25 cellular contexts compared by ENCODE assay signal in genomic region chr3:164687211-164687610, GRCh38.
"Had no signal": no experiment of that assay in that cellular context is flagged by ENCODE, and none has a peak within 500 bp of the region (broad histone marks: within the 10 kb centered on the region; RNA-seq: fewer than 3 reads in every experiment).

No MANE protein-coding gene starts in this region.

- H3K27me3 ChIP-seq: esophagus squamous epithelium, hepatocyte, sigmoid colon, stomach, testis had no signal

- H3K36me3 Mint-ChIP-seq: activated CD8-positive, alpha-beta memory T cell treated with anti-CD3 and anti-CD28 coated beads, Interleukin-2, amount 10 ng/mL, durations not matched to agents 7 days and 5 days; activated naive CD4-positive, alpha-beta T cell treated with anti-CD3 and anti-CD28 coated beads, Interleukin-2, amount 50 U/mL, for 24 hours; immature natural killer cell; stimulated activated memory B cell treated with anti-CD40 and anti-IgM and Interleukin-4, amounts not matched to agents 10 μg/mL and 1 μg/mL and 100 μg/mL, for 72 hours had no signal

- H3K27me3 Mint-ChIP-seq: activated CD4-positive, alpha-beta memory T cell treated with anti-CD3 and anti-CD28 coated beads, Interleukin-2, amount 10 ng/mL, durations not matched to agents 7 days and 5 days; activated CD4-positive, alpha-beta T cell treated with anti-CD3 and anti-CD28 coated beads, Interleukin-2, amount 10 ng/mL, durations not matched to agents 24 days and 14 days; activated CD8-positive, alpha-beta memory T cell treated with anti-CD3 and anti-CD28 coated beads, Interleukin-2, amount 10 ng/mL, durations not matched to agents 7 days and 5 days; activated naive CD4-positive, alpha-beta T cell treated with anti-CD3 and anti-CD28 coated beads, Interleukin-2, amount 50 U/mL, for 24 hours; central memory CD8-positive, alpha-beta T cell; stimulated activated memory B cell treated with anti-CD40 and anti-IgM and Interleukin-4, amounts not matched to agents 10 μg/mL and 1 μg/mL and 100 μg/mL, for 72 hours had no signal

- H3K4me3 Mint-ChIP-seq: activated CD4-positive, alpha-beta memory T cell treated with anti-CD3 and anti-CD28 coated beads, Interleukin-2, amount 10 ng/mL, durations not matched to agents 7 days and 5 days; activated CD4-positive, alpha-beta T cell treated with anti-CD3 and anti-CD28 coated beads, Interleukin-2, amount 10 ng/mL, durations not matched to agents 24 days and 14 days; activated CD8-positive, alpha-beta memory T cell treated with anti-CD3 and anti-CD28 coated beads, Interleukin-2, amount 10 ng/mL, durations not matched to agents 7 days and 5 days; activated naive CD4-positive, alpha-beta T cell treated with anti-CD3 and anti-CD28 coated beads, Interleukin-2, amount 50 U/mL, for 24 hours; central memory CD8-positive, alpha-beta T cell; endodermal cell; immature natural killer cell; nephron progenitor cell; stimulated activated memory B cell treated with anti-CD40 and anti-IgM and Interleukin-4, amounts not matched to agents 10 μg/mL and 1 μg/mL and 100 μg/mL, for 72 hours had no signal

- H3K4me1 Mint-ChIP-seq: activated CD4-positive, alpha-beta memory T cell treated with anti-CD3 and anti-CD28 coated beads, Interleukin-2, amount 10 ng/mL, durations not matched to agents 7 days and 5 days; activated CD4-positive, alpha-beta T cell treated with anti-CD3 and anti-CD28 coated beads, Interleukin-2, amount 10 ng/mL, durations not matched to agents 24 days and 14 days; activated CD8-positive, alpha-beta memory T cell treated with anti-CD3 and anti-CD28 coated beads, Interleukin-2, amount 10 ng/mL, durations not matched to agents 7 days and 5 days; activated naive CD4-positive, alpha-beta T cell treated with anti-CD3 and anti-CD28 coated beads, Interleukin-2, amount 50 U/mL, for 24 hours; central memory CD8-positive, alpha-beta T cell; endodermal cell; immature natural killer cell; nephron progenitor cell; stimulated activated memory B cell treated with anti-CD40 and anti-IgM and Interleukin-4, amounts not matched to agents 10 μg/mL and 1 μg/mL and 100 μg/mL, for 72 hours had no signal

- DNase-seq: activated CD4-positive, alpha-beta memory T cell treated with anti-CD3 and anti-CD28 coated beads, Interleukin-2, amount 10 ng/mL, durations not matched to agents 7 days and 5 days; activated CD4-positive, alpha-beta T cell treated with anti-CD3 and anti-CD28 coated beads, Interleukin-2, amount 10 ng/mL, durations not matched to agents 24 days and 14 days; activated CD8-positive, alpha-beta memory T cell treated with anti-CD3 and anti-CD28 coated beads, Interleukin-2, amount 10 ng/mL, durations not matched to agents 7 days and 5 days; activated gamma-delta T cell; activated T-cell treated with anti-CD3 and anti-CD28 coated beads for 4 hours; endodermal cell; esophagus squamous epithelium; immature natural killer cell; kidney glomerular epithelial cell; left ventricle myocardium inferior; mammary epithelial cell; nephron progenitor cell; posterior cingulate gyrus; sigmoid colon; stimulated activated CD4-positive, alpha-beta T cell treated with anti-CD3 and anti-CD28 coated beads, Interleukin-15, amount 100 ng/mL, for 24 hours; stomach; T-helper 2 cell; testis; trophoblast cell had no signal

- ATAC-seq: activated CD4-positive, CD25-positive, alpha-beta regulatory T cell treated with anti-CD3 and anti-CD28 coated beads, Interleukin-2, amount 50 U/mL, for 24 hours; activated CD8-positive, alpha-beta memory T cell treated with anti-CD3 and anti-CD28 coated beads, Interleukin-2, amount 10 ng/mL, durations not matched to agents 7 days and 5 days; stimulated activated memory B cell treated with anti-CD40 and anti-IgM and Interleukin-4, amounts not matched to agents 10 μg/mL and 1 μg/mL and 100 μg/mL, for 72 hours had no signal

- H3K9me3 Mint-ChIP-seq: activated CD4-positive, alpha-beta T cell treated with anti-CD3 and anti-CD28 coated beads, Interleukin-2, amount 10 ng/mL, durations not matched to agents 24 days and 14 days; activated naive CD4-positive, alpha-beta T cell treated with anti-CD3 and anti-CD28 coated beads, Interleukin-2, amount 50 U/mL, for 24 hours; endodermal cell; nephron progenitor cell; stimulated activated memory B cell treated with anti-CD40 and anti-IgM and Interleukin-4, amounts not matched to agents 10 μg/mL and 1 μg/mL and 100 μg/mL, for 72 hours had no signal

- H3K27ac ChIP-seq: coronary artery, esophagus squamous epithelium, hepatocyte, left ventricle myocardium inferior, sigmoid colon, stomach, testis had no signal

- H3K27ac Mint-ChIP-seq: activated CD4-positive, alpha-beta memory T cell treated with anti-CD3 and anti-CD28 coated beads, Interleukin-2, amount 10 ng/mL, durations not matched to agents 7 days and 5 days; activated CD4-positive, alpha-beta T cell treated with anti-CD3 and anti-CD28 coated beads, Interleukin-2, amount 10 ng/mL, durations not matched to agents 24 days and 14 days; activated CD8-positive, alpha-beta memory T cell treated with anti-CD3 and anti-CD28 coated beads, Interleukin-2, amount 10 ng/mL, durations not matched to agents 7 days and 5 days; activated naive CD4-positive, alpha-beta T cell treated with anti-CD3 and anti-CD28 coated beads, Interleukin-2, amount 50 U/mL, for 24 hours; endodermal cell; immature natural killer cell; nephron progenitor cell; stimulated activated memory B cell treated with anti-CD40 and anti-IgM and Interleukin-4, amounts not matched to agents 10 μg/mL and 1 μg/mL and 100 μg/mL, for 72 hours had no signal
